16 cellular contexts compared by ENCODE assay signal in genomic region chr3:69558912-69559311, GRCh38.
DNase-seq lines count a peak whose midpoint lies in the region; ATAC-seq, FAIRE-seq and TF ChIP-seq lines count a peak whose summit lies in the region.
"Had no signal": no experiment of that assay in that cellular context is flagged by ENCODE, and none has a peak within 500 bp of the region (broad histone marks: within the 10 kb centered on the region; RNA-seq: fewer than 3 reads in every experiment).

No MANE protein-coding gene starts in this region.

- ATAC-seq in GM21737 (IDR thresholded peaks at IDR 0.05; ENCODE audit: unreplicated experiment), result no peak

- H3K27ac ChIP-seq in hepatocyte, result no peak overlapping the region
- H3K27ac ChIP-seq in spleen, result peak overlapping the region in 5 of 8 donors; percentile 12 to 73 (median 60)

- no peaks in the 10 kb centered on the region for H4K20me1 ChIP-seq in hepatocyte (ENCODE audit: insufficient read depth, poor library complexity, severe bottlenecking)

- H3K9me2 ChIP-seq in hepatocyte (replicated peaks; ENCODE audit: insufficient read depth), result no peaks in the 10 kb centered on the region

- DNase-seq in NCI-H2029 (lab: John Stamatoyannopoulos, UW), result peak; percentile 61
- DNase-seq in bronchial epithelial cell (ENCODE audit: low read depth), result peak; percentile 66
- peak; percentile 35 for DNase-seq in hepatocyte (ENCODE audit: low spot score)
- no peak for DNase-seq in spleen
- no peak for DNase-seq in endothelial cell (ENCODE audit: low spot score)
- no peak for DNase-seq in glomerular visceral epithelial cell (ENCODE audit: extremely low spot score)
- no peak for DNase-seq in inferior parietal cortex (ENCODE audit: extremely low spot score)
- DNase-seq: activated CD8-positive, alpha-beta memory T cell treated with anti-CD3 and anti-CD28 coated beads, Interleukin-2, amount 50 U/mL, for 4 hours; amniotic stem cell; CD4-positive, CD25-positive, alpha-beta regulatory T cell; GDM1; Karpas-422; NCI-H2227 treated with DMSO at 0.1 percent for 48 hours; RPMI8226 had no signal

- H3K9me3 Mint-ChIP-seq in endothelial cell (ENCODE audit: unreplicated experiment), result no peaks in the 10 kb centered on the region

- no peak overlapping the region for H3K4me3 Mint-ChIP-seq in endothelial cell (ENCODE audit: unreplicated experiment)
- H3K4me3 Mint-ChIP-seq: CD4-positive, CD25-positive, alpha-beta regulatory T cell; neural crest cell had no signal

- H3K4me3 ChIP-seq in bronchial epithelial cell (ENCODE audit: low read depth, low read length), result no peak overlapping the region
- H3K4me3 ChIP-seq in hepatocyte, result no peak overlapping the region
- no peak overlapping the region for H3K4me3 ChIP-seq in spleen

- intact Hi-C loops in spleen (cut with DNase I; ENCODE audit: low total_unique reads), result no loop called here

- no peaks in the 10 kb centered on the region for H3K4me1 ChIP-seq in hepatocyte (ENCODE audit: insufficient read depth)
- H3K4me1 ChIP-seq in spleen, result peaks cover 0 to 47% (median 20%) of the 10 kb centered on the region in 6 donors

- 61% methylated on average over 2 of the region's 2 CpGs for WGBS in hepatocyte (ENCODE audit: low lambda C conversion rate, missing lambda C conversion rate)
- WGBS in spleen, 5 donors, result 21 to 53% (median 23%) methylated on average over 2 of the region's 2 CpGs

- H3K27me3 ChIP-seq in bronchial epithelial cell (ENCODE audit: control insufficient read depth, insufficient read depth, low read length) (no peaks in the 10 kb centered on the region), hepatocyte (peaks cover 2% of the 10 kb centered on the region), spleen (replicated peaks in 1 of 7) (no peaks in the 10 kb centered on the region)

- no peaks in the 10 kb centered on the region for H3K27me3 Mint-ChIP-seq in endothelial cell (ENCODE audit: unreplicated experiment)
- H3K27me3 Mint-ChIP-seq: CD4-positive, CD25-positive, alpha-beta regulatory T cell had no signal

- H3K9me3 ChIP-seq in hepatocyte (ENCODE audit: low read depth) (no peaks in the 10 kb centered on the region), spleen (no peaks in the 10 kb centered on the region)

- H3K4me1 Mint-ChIP-seq in endothelial cell (ENCODE audit: unreplicated experiment), result no peaks in the 10 kb centered on the region
- H3K4me1 Mint-ChIP-seq: CD4-positive, CD25-positive, alpha-beta regulatory T cell; neural crest cell had no signal

- no peaks in the 10 kb centered on the region for H3K36me3 ChIP-seq in bronchial epithelial cell (ENCODE audit: control insufficient read depth, insufficient read depth, low read length)
- H3K36me3 ChIP-seq in hepatocyte (replicated peaks; ENCODE audit: insufficient read depth, low read depth), result no peaks in the 10 kb centered on the region
- H3K36me3 ChIP-seq in spleen, result no peaks in the 10 kb centered on the region

- no peak for TF ChIP-seq POLR2A in spleen (IDR thresholded peaks at IDR 0.05)

- no peaks in the 10 kb centered on the region for H3K36me3 Mint-ChIP-seq in endothelial cell (ENCODE audit: low read depth, unreplicated experiment)
- H3K36me3 Mint-ChIP-seq: CD4-positive, CD25-positive, alpha-beta regulatory T cell had no signal

- H3K27ac Mint-ChIP-seq in endothelial cell (ENCODE audit: unreplicated experiment), result no peak overlapping the region
- H3K27ac Mint-ChIP-seq: CD4-positive, CD25-positive, alpha-beta regulatory T cell had no signal

- TF ChIP-seq CTCF in bronchial epithelial cell (IDR thresholded peaks at IDR 0.05; ENCODE audit: insufficient read depth, low read length, severe bottlenecking) (no peak), hepatocyte (IDR thresholded peaks at IDR 0.05; ENCODE audit: poor library complexity) (no peak), spleen (IDR thresholded peaks at IDR 0.05 in 8 of 11, conservative IDR thresholded peaks at IDR 0.05 in 3 of 11) (no peak), endothelial cell (IDR thresholded peaks at IDR 0.05; ENCODE audit: unreplicated experiment) (no peak)

- FAIRE-seq in bronchial epithelial cell (lab: Jason Lieb, UNC), result no peak

- no peaks in the 10 kb centered on the region for H3K79me2 ChIP-seq in hepatocyte

- H2AFZ ChIP-seq in hepatocyte, result no peak overlapping the region

- H3K4me2 ChIP-seq in hepatocyte, result no peak overlapping the region

Comparison
In these comparisons a context has a peak if more than half of its experiments do, and no peak if none do; other contexts are left out.
1. DNase-seq: peak in NCI-H2029 (single experiment), bronchial epithelial cell (single experiment) and hepatocyte (single experiment); none in spleen (single experiment), endothelial cell (single experiment), glomerular visceral epithelial cell (single experiment) and inferior parietal cortex (single experiment).